11 cellular contexts compared by ENCODE assay signal in the genomic region with DNA sequence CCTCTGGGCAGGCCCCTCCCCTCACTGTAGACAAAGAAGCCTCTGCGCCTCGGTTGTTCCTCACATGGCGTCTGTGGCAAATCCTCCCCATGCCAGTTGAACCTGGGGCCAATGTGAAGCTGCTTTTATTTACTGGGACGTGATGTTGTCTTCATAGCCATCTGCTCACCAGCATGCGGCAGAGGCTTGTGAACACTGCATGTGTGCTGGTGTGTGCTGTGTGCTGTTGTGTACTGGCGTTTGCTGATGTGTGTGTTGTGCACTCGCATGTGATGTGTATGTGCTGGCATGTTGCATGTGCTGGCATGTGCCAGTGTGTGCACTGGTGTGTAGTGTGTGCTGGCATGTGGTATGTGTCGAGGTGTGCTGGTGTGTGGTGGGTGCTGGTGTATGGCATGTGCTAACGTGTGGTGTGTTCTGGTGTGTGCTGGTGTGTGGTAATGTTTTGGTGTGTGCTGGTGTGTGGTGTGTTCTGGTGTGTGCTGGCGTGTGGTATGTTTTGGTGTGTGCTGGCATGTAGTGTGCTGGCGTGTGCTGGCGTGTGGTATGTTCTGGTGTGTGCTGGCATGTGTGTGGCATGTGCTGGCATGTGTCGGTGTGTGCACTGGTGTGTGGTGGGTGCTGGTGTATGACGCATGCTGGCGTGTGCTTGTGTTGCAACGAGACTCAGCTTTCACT. TPM values are rescaled to one million over a fixed set of nuclear protein-coding genes. Genes with fewer than 3 reads are reported as not detected.
A peak's percentile ranks its signal among the peaks of the same experiment; 100 is the strongest.
DNase-seq lines count a peak whose midpoint lies in the region; ATAC-seq, FAIRE-seq and TF ChIP-seq lines count a peak whose summit lies in the region.
"Had no signal": no experiment of that assay in that cellular context is flagged by ENCODE, and none has a peak within 500 bp of the region (broad histone marks: within the 10 kb centered on the region; RNA-seq: fewer than 3 reads in every experiment).

No MANE protein-coding gene starts in this region.

- H4K8ac ChIP-seq in IMR-90 (ENCODE audit: low read depth in 2 of 2, low read length in 2 of 2) (no peak overlapping the region), H1 (ENCODE audit: extremely low read depth, insufficient read depth, low read length) (no peak overlapping the region; the same call in none of the 2 replicates)

- TF ChIP-seq EP300 in H1 (IDR thresholded peaks at IDR 0.05; ENCODE audit: borderline replicate concordance in 1 of 2, low read depth in 2 of 2, low read length in 2 of 2) (no peak), esophagus muscularis mucosa (IDR thresholded peaks at IDR 0.05) (no peak)

- POLR2A ChIA-PET in IMR-90 (lab: Charles Lee; ENCODE audit: unreplicated experiment) (no interaction called here), H1 (lab: Charles Lee; ENCODE audit: partially characterized antibody) (interaction anchor here (0.7 to 1.0 kb wide), 3 partner anchors 154 to 166 kb away, joined by 3 read pairs; no protein-coding TSS in a partner anchor)

- no peak overlapping the region; the same call in 1 of the 2 replicates for H3K4ac ChIP-seq in IMR-90 (ENCODE audit: low read depth, low read length)
- peak overlapping the region; percentile 88 for H3K4ac ChIP-seq in H1 (replicated peaks; ENCODE audit: insufficient read length, low read depth, low read length)

- no peak overlapping the region for H2BK20ac ChIP-seq in IMR-90 (ENCODE audit: low read depth, low read length)
- 0 out of 2 replicates have a peak overlapping the region, but pooled peaks have one; percentile 34 for H2BK20ac ChIP-seq in H1 (ENCODE audit: low read length)

- TF ChIP-seq RAD21 in IMR-90 (IDR thresholded peaks at IDR 0.05; ENCODE audit: low read length): no peak
- no peak for TF ChIP-seq RAD21 in H1 (IDR thresholded peaks at IDR 0.05 in 1 of 2, conservative IDR thresholded peaks at IDR 0.05 in 1 of 2; ENCODE audit: low read depth in 2 of 2, low read length in 2 of 2)

- H3K4me1 ChIP-seq in IMR-90 (ENCODE audit: control insufficient read depth, insufficient read depth, low read length) (peaks cover 2% of the 10 kb centered on the region; the same call in 1 of the 2 replicates), H1 (replicated peaks in 1 of 4; ENCODE audit: control insufficient read depth in 3 of 4, insufficient read depth in 4 of 4, low read length in 3 of 4) (no peaks in the 10 kb centered on the region; a peak in 1 of 7 replicates), pancreas (no peaks in the 10 kb centered on the region), esophagus muscularis mucosa (peaks cover 0 to 12% (median 9%) of the 10 kb centered on the region in 4 donors)

- no peaks in the 10 kb centered on the region for H3K79me2 ChIP-seq in H1 (ENCODE audit: control insufficient read depth in 1 of 2, insufficient read depth in 2 of 2, low read length in 2 of 2)

- H2BK15ac ChIP-seq in IMR-90 (ENCODE audit: low read depth, low read length) (no peak overlapping the region), H1 (ENCODE audit: low read length) (peak overlapping the region; percentile 84; the same call in 1 of the 2 replicates)

- H3K4me1 Mint-ChIP-seq in T-helper 1 cell treated with Interleukin-12 subunit alpha and Interleukin-12 subunit beta and Interleukin-4 antibody, amounts not matched to agents 30 μg/mL and 1 μg/mL, for 36 hours (ENCODE audit: low read depth): peaks cover 13% of the 10 kb centered on the region

- H3K27ac ChIP-seq in IMR-90 (ENCODE audit: insufficient read depth, low read length) (no peak overlapping the region), H1 (ENCODE audit: low read depth, low read length) (no peak overlapping the region), pancreas (no peak overlapping the region), esophagus muscularis mucosa (replicated peaks in 1 of 4) (no peak overlapping the region)

- no peak overlapping the region for H3K23ac ChIP-seq in IMR-90 (ENCODE audit: low read depth, low read length)
- no peak overlapping the region for H3K23ac ChIP-seq in H1 (ENCODE audit: insufficient read length)

- H3K27me3 ChIP-seq in IMR-90 (ENCODE audit: control insufficient read depth, insufficient read depth, low read length): no peaks in the 10 kb centered on the region
- no peaks in the 10 kb centered on the region for H3K27me3 ChIP-seq in H1 (replicated peaks in 1 of 4; ENCODE audit: control insufficient read depth in 3 of 4, extremely low read depth in 1 of 4, insufficient read depth in 3 of 4, low read length in 3 of 4)
- no peaks in the 10 kb centered on the region for H3K27me3 ChIP-seq in pancreas
- no peaks in the 10 kb centered on the region for H3K27me3 ChIP-seq in esophagus muscularis mucosa

- no peak overlapping the region for H4K5ac ChIP-seq in IMR-90 (ENCODE audit: low read depth, low read length)
- H4K5ac ChIP-seq in H1 (ENCODE audit: insufficient read length, low read depth, low read length): no peak overlapping the region

- no peaks in the 10 kb centered on the region for H3K9me3 ChIP-seq in IMR-90 (ENCODE audit: control insufficient read depth, insufficient read depth, low read length)
- no peaks in the 10 kb centered on the region for H3K9me3 ChIP-seq in H1 (ENCODE audit: insufficient read depth in 2 of 2, low read depth in 1 of 2, low read length in 1 of 2)
- H3K9me3 ChIP-seq in pancreas: no peaks in the 10 kb centered on the region
- no peaks in the 10 kb centered on the region for H3K9me3 ChIP-seq in esophagus muscularis mucosa

- no peak for FAIRE-seq in H1 (lab: Jason Lieb, UNC)
- no peak for FAIRE-seq in pancreas (lab: Jason Lieb, UNC)
- FAIRE-seq: A204.1, islet of Langerhans had no signal

- H3K79me1 ChIP-seq in IMR-90 (ENCODE audit: low read depth in 1 of 2, low read length in 2 of 2) (peaks cover 0 to 8% of the 10 kb centered on the region in 2 experiments; a peak in 2 of 4 replicates), H1 (ENCODE audit: low read depth, low read length) (no peaks in the 10 kb centered on the region)

- no peak overlapping the region; the same call in 1 of the 2 replicates for H3K14ac ChIP-seq in IMR-90 (replicated peaks; ENCODE audit: low read depth, low read length)
- H3K14ac ChIP-seq in H1 (ENCODE audit: insufficient read length): no peak overlapping the region

- no peak for DNase-seq in T-helper 1 cell
- DNase-seq in IMR-90: no peak
- DNase-seq in H1 (ENCODE audit: low read depth in 1 of 2, low spot score in 2 of 2): no peak
- no peak for DNase-seq in pancreas
- no peak for DNase-seq in HPDE6-E6E7 (ENCODE audit: extremely low spot score)
- DNase-seq in esophagus muscularis mucosa (ENCODE audit: extremely low spot score): no peak
- DNase-seq in NOMO-1 treated with dmso at 0.1 percent for 144 hours (lab: John Stamatoyannopoulos, UW; ENCODE audit: unreplicated experiment): no peak

- 94% methylated on average over 5 of the region's 16 CpGs; no CpG with 5 or more reads in 1 of the 2 experiments for WGBS in IMR-90 (ENCODE audit: extremely low coverage in 2 of 2, insufficient read length in 1 of 2), 2 experiments
- 84% methylated on average over 16 of the region's 16 CpGs; no CpG with 5 or more reads in 1 of the 2 experiments for WGBS in H1 (ENCODE audit: extremely low coverage in 1 of 2, insufficient coverage in 1 of 2, insufficient read length in 1 of 2, insufficient replicate concordance in 2 of 2, low coverage in 1 of 2, low lambda C conversion rate in 2 of 2, missing lambda C conversion rate in 1 of 2), 2 experiments
- 75 to 78% methylated on average over 16 of the region's 16 CpGs for WGBS in pancreas, 2 donors
- WGBS in esophagus muscularis mucosa: 76% methylated on average over 15 of the region's 16 CpGs

- ATAC-seq in IMR-90 (ENCODE audit: low read depth) (peak; percentile 36), pancreas (peak in 3 of 4 donors; percentile 20 to 29 (median 28))

- peaks cover 13% of the 10 kb centered on the region for H3K36me3 Mint-ChIP-seq in T-helper 1 cell treated with Interleukin-12 subunit alpha and Interleukin-12 subunit beta and Interleukin-4 antibody, amounts not matched to agents 30 μg/mL and 1 μg/mL, for 36 hours (ENCODE audit: low read depth)

- H3K9me3 Mint-ChIP-seq in T-helper 1 cell treated with Interleukin-12 subunit alpha and Interleukin-12 subunit beta and Interleukin-4 antibody, amounts not matched to agents 30 μg/mL and 1 μg/mL, for 36 hours: no peaks in the 10 kb centered on the region
- H3K9me3 Mint-ChIP-seq: central memory CD8-positive, alpha-beta T cell had no signal

- H3K56ac ChIP-seq in IMR-90 (ENCODE audit: extremely low read depth, insufficient read depth, low read length) (no peak overlapping the region), H1 (replicated peaks; ENCODE audit: insufficient read length, low read depth, low read length) (peak overlapping the region; percentile 34)

- peaks cover 7% of the 10 kb centered on the region; the same call in 1 of the 2 replicates for H3K23me2 ChIP-seq in H1 (ENCODE audit: low read depth, low read length)

- no peak for TF ChIP-seq CTCF in IMR-90 (conservative IDR thresholded peaks at IDR 0.05; ENCODE audit: low read depth, low read length)
- no peak for TF ChIP-seq CTCF in H1 (IDR thresholded peaks at IDR 0.05; ENCODE audit: control extremely low read depth in 1 of 3, insufficient read depth in 1 of 3, low read depth in 1 of 3, low read length in 3 of 3)
- TF ChIP-seq CTCF in pancreas (IDR thresholded peaks at IDR 0.05): no peak
- no peak for TF ChIP-seq CTCF in esophagus muscularis mucosa (IDR thresholded peaks at IDR 0.05)

- no peak overlapping the region for H3K4me2 ChIP-seq in IMR-90 (ENCODE audit: low read depth, low read length)
- H3K4me2 ChIP-seq in H1 (ENCODE audit: insufficient read depth in 1 of 2, low read depth in 2 of 2, low read length in 2 of 2): 0 out of 4 replicates have a peak overlapping the region, but pooled peaks of 1 of the 2 experiments have one; percentile 79

- H3K4me3 Mint-ChIP-seq in T-helper 1 cell treated with Interleukin-12 subunit alpha and Interleukin-12 subunit beta and Interleukin-4 antibody, amounts not matched to agents 30 μg/mL and 1 μg/mL, for 36 hours: no peak overlapping the region
- H3K4me3 Mint-ChIP-seq: central memory CD8-positive, alpha-beta T cell had no signal

- peak overlapping the region; percentile 74 for H2AK9ac ChIP-seq in IMR-90 (replicated peaks; ENCODE audit: low read depth, low read length, poor library complexity)

- H4K91ac ChIP-seq in IMR-90 (ENCODE audit: insufficient read depth, low read depth, low read length) (peak overlapping the region; percentile 6; the same call in 1 of the 2 replicates), H1 (replicated peaks; ENCODE audit: insufficient read length, low read length) (peak overlapping the region; percentile 62)

- H3K9ac ChIP-seq in IMR-90 (ENCODE audit: low read depth, low read length): no peak overlapping the region
- no peak overlapping the region for H3K9ac ChIP-seq in H1 (replicated peaks in 1 of 4; ENCODE audit: extremely low read depth in 1 of 4, low read depth in 3 of 4, low read length in 3 of 4)

- H3K27me3 Mint-ChIP-seq in T-helper 1 cell treated with Interleukin-12 subunit alpha and Interleukin-12 subunit beta and Interleukin-4 antibody, amounts not matched to agents 30 μg/mL and 1 μg/mL, for 36 hours (ENCODE audit: low read depth): no peaks in the 10 kb centered on the region
- H3K27me3 Mint-ChIP-seq: central memory CD8-positive, alpha-beta T cell had no signal

- peak overlapping the region; percentile 52; the same call in 1 of the 2 replicates for H2BK12ac ChIP-seq in H1 (ENCODE audit: low read depth, low read length)

- BruUV-seq in IMR-90 (replicated peaks; lab: Mats Ljungman, UMichigan): no TSS peak

- peaks cover 26% of the 10 kb centered on the region for H3K36me3 ChIP-seq in IMR-90 (ENCODE audit: control insufficient read depth, insufficient read depth, low read length)
- no peaks in the 10 kb centered on the region for H3K36me3 ChIP-seq in H1 (ENCODE audit: control insufficient read depth in 2 of 4, insufficient read depth in 4 of 4, low read length in 3 of 4)
- H3K36me3 ChIP-seq in pancreas: peaks cover 0 to 25% (median 14%) of the 10 kb centered on the region in 3 donors
- peaks cover 16 to 75% (median 63%) of the 10 kb centered on the region in 4 donors for H3K36me3 ChIP-seq in esophagus muscularis mucosa

- CTCF ChIA-PET in IMR-90 (lab: Yijun Ruan, JAX) (interaction anchor here (0.7 to 1.7 kb wide), 6 partner anchors 9 to 164 kb away, joined by 3 to 6 read pairs (median 4); no protein-coding TSS in a partner anchor), H1 (lab: Charles Lee; ENCODE audit: partially characterized antibody) (interaction anchor here (0.6 to 3.6 kb wide), 40 partner anchors 10 to 968 kb away, joined by 3 to 35 read pairs (median 4); no protein-coding TSS in a partner anchor)

- TF ChIP-seq POLR2A in IMR-90 (IDR thresholded peaks at IDR 0.05; ENCODE audit: low read depth, low read length) (no peak), H1 (IDR thresholded peaks at IDR 0.05; ENCODE audit: control extremely low read depth in 1 of 2, low read depth in 2 of 2, low read length in 2 of 2) (no peak), esophagus muscularis mucosa (IDR thresholded peaks at IDR 0.05; ENCODE audit: low read depth) (no peak)

- peak overlapping the region; percentile 48; the same call in 1 of the 2 replicates for H2AK5ac ChIP-seq in IMR-90 (ENCODE audit: low read depth, low read length)
- H2AK5ac ChIP-seq in H1 (ENCODE audit: low read depth, low read length): peak overlapping the region; percentile 40; the same call in 1 of the 2 replicates

- in situ Hi-C loops in IMR-90 (cut with MboI; ENCODE audit: low sequenced_read_pairs): no loop called here

- dilution Hi-C loops in IMR-90 (cut with HindIII; ENCODE audit: low sequenced_read_pairs, unreplicated experiment): no loop called here

- intact Hi-C loops in IMR-90 (cut with micrococcal nuclease) (no loop called here), pancreas (cut with DNase I) (loop anchor here in 1 of 3 donors (5.0 kb wide), 1 partner anchor 163 kb away; no protein-coding TSS in a partner anchor), esophagus muscularis mucosa (cut with DNase I) (no loop called here)

- H2AFZ ChIP-seq in IMR-90 (replicated peaks; ENCODE audit: low read length, poor library complexity): peak overlapping the region; percentile 59
- H2AFZ ChIP-seq in H1 (ENCODE audit: low read length): no peak overlapping the region

- peak overlapping the region; percentile 10 for H3K27ac Mint-ChIP-seq in T-helper 1 cell treated with Interleukin-12 subunit alpha and Interleukin-12 subunit beta and Interleukin-4 antibody, amounts not matched to agents 30 μg/mL and 1 μg/mL, for 36 hours

- H2BK5ac ChIP-seq in IMR-90 (ENCODE audit: low read depth, low read length, poor library complexity, severe bottlenecking) (peak overlapping the region; percentile 85), H1 (ENCODE audit: low read depth, low read length) (0 out of 2 replicates have a peak overlapping the region, but pooled peaks have one; percentile 26)

- H3K4me3 ChIP-seq in IMR-90 (ENCODE audit: insufficient read depth, low read depth, low read length): no peak overlapping the region
- H3K4me3 ChIP-seq in H1 (ENCODE audit: extremely low read depth in 1 of 4, insufficient read depth in 2 of 4, low read depth in 3 of 4, low read length in 4 of 4): no peak overlapping the region
- no peak overlapping the region for H3K4me3 ChIP-seq in pancreas
- no peak overlapping the region for H3K4me3 ChIP-seq in esophagus muscularis mucosa

- H4K20me1 ChIP-seq in IMR-90 (ENCODE audit: insufficient read depth, low read length) (peaks cover 9% of the 10 kb centered on the region), H1 (replicated peaks in 1 of 2; ENCODE audit: control insufficient read depth in 1 of 2, insufficient read depth in 2 of 2, low read length in 2 of 2) (peaks cover 0 to 6% of the 10 kb centered on the region in 2 experiments)

- H3K18ac ChIP-seq in IMR-90 (ENCODE audit: low read depth, low read length): no peak overlapping the region
- H3K18ac ChIP-seq in H1 (ENCODE audit: extremely low read depth, low read length): no peak overlapping the region; the same call in 1 of the 2 replicates

- peaks cover 5% of the 10 kb centered on the region for H3K9me1 ChIP-seq in IMR-90 (ENCODE audit: insufficient read depth, low read length)

- H2BK120ac ChIP-seq in IMR-90 (ENCODE audit: low read depth, low read length) (no peak overlapping the region), H1 (replicated peaks; ENCODE audit: low read depth, low read length) (no peak overlapping the region)

RNA-seq across cellular contexts. Expression of a gene that starts 37.2 kb away (rescaled TPM):
- total RNA-seq in IMR-90 (2012; rRNA removed): 18.1 and 18.3 TPM in 2 replicates
- 17.8 and 18.3 TPM in 2 replicates for polyA plus RNA-seq in IMR-90 (2012; rRNA removed)
- polyA plus RNA-seq in IMR-90 (2012; cell fraction: cytosol; rRNA removed): 7.7 and 8.1 TPM in 2 replicates
- polyA plus RNA-seq in IMR-90 (2012; cell fraction: nucleus; rRNA removed; ENCODE audit: low replicate concordance): 46.4 and 51.4 TPM in 2 replicates
- 29.8 and 31.0 TPM in 2 replicates for total RNA-seq in H1 (2021; fragmentation: NEBNext Ultra II Directional; extraction: Animal tissue kit (Norgen Biotek cat#: 25700))
- 18.5 and 22.7 TPM in 2 replicates for polyA plus RNA-seq in H1 (2011; rRNA removed)
- 18.0 TPM for polyA plus RNA-seq in H1 (2011; cell fraction: cytosol; rRNA removed)
- polyA plus RNA-seq in H1 (2011; cell fraction: nucleus; rRNA removed): 51.7 TPM
- polyA plus RNA-seq in H1 (2012, experiment 1 of 2): 16.4 to 22.2 TPM (median 19.2 TPM) in 4 replicates
- polyA plus RNA-seq in H1 (2012, experiment 2 of 2): 4.7 TPM
- polyA plus RNA-seq in H1 (2013, experiment 1 of 2): 14.6 TPM
- 15.8 TPM for polyA plus RNA-seq in H1 (2013, experiment 2 of 2)
- polyA minus RNA-seq in H1 (2011; rRNA and poly(A)+ RNA removed): 35.8 and 36.3 TPM in 2 replicates
- 17.6 TPM for polyA minus RNA-seq in H1 (2011; cell fraction: cytosol; rRNA and poly(A)+ RNA removed)
- polyA minus RNA-seq in H1 (2011; cell fraction: nucleus; rRNA and poly(A)+ RNA removed): 42.6 TPM
- 10 to 100 TPM in 5 of 6 donors, 1 to 10 TPM in 1; 8.9 to 19.1 (median 12.3) TPM for total RNA-seq in pancreas
- polyA plus RNA-seq in pancreas: 1 to 10 TPM; 7.2 to 7.8 TPM
- total RNA-seq in esophagus muscularis mucosa: 10 to 100 TPM; 14.5 to 35.2 (median 20.5) TPM
